In the genomic region with DNA sequence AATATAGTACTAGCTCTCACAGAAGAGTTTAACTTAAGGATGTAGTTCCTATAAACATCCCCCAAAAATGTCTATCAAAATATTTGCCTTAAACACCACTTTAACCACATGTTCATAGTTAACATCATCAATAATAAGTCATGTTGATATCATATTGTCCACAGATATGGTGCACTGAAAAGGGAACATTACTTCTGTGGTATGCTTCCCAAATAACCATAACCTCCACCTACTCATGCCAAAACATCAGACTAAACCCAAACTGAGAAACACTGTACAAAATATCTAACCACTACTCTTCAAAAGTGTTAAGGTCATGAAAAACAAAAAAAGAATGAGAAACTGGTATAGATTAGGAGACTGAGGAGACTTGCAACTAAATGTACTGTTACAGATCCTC, we compare ENCODE assay signal across 20 cellular contexts. TPM values are rescaled to one million over a fixed set of nuclear protein-coding genes. Genes with fewer than 3 reads are reported as not detected.
DNase-seq lines count a peak whose midpoint lies in the region; ATAC-seq lines count a peak whose summit lies in the region.
"Had no signal": no experiment of that assay in that cellular context is flagged by ENCODE, and none has a peak within 500 bp of the region (broad histone marks: within the 10 kb centered on the region; RNA-seq: fewer than 3 reads in every experiment).

No MANE protein-coding gene starts in this region.

- H3K27me3 Mint-ChIP-seq in activated CD4-positive, alpha-beta T cell treated with anti-CD3 and anti-CD28 coated beads, Interleukin-2, amount 10 ng/mL, durations not matched to agents 24 days and 14 days: no peaks in the 10 kb centered on the region
- H3K27me3 Mint-ChIP-seq in T-helper 17 cell: no peaks in the 10 kb centered on the region
- no peaks in the 10 kb centered on the region for H3K27me3 Mint-ChIP-seq in central memory CD8-positive, alpha-beta T cell
- H3K27me3 Mint-ChIP-seq in stimulated activated naive CD8-positive, alpha-beta T cell treated with anti-CD3 and anti-CD28 coated beads, Interleukin-15, Interleukin-2, amounts not matched to agents 100 ng/mL and 50 ng/mL, for 24 hours: no peaks in the 10 kb centered on the region
- H3K27me3 Mint-ChIP-seq: B cell had no signal

- DNase-seq in activated CD4-positive, alpha-beta T cell treated with anti-CD3 and anti-CD28 coated beads, Interleukin-2, amount 10 ng/mL, durations not matched to agents 24 days and 14 days: no peak
- no peak for DNase-seq in activated CD4-positive, alpha-beta T cell treated with anti-CD3 and anti-CD28 coated beads for 48 hours
- DNase-seq in T-helper 17 cell: no peak
- DNase-seq in central memory CD8-positive, alpha-beta T cell (ENCODE audit: low spot score in 2 of 2): no peak
- DNase-seq in NCI-H2227 treated with DMSO at 0.1 percent for 48 hours (lab: John Stamatoyannopoulos, UW): no peak
- no peak for DNase-seq in dermis blood vessel endothelial cell
- DNase-seq: 8988T, COR-L47, DMS 273 treated with DMSO at 0.1 percent for 48 hours, DND-41, H7, KG1, NCI-H1417 treated with DMSO at 0.1 percent for 48 hours, NCI-H1930, NCI-H345, NCI-H524 treated with DMSO at 0.1 percent for 48 hours had no signal

- ATAC-seq in T-helper 17 cell (no peak), GM19351 (IDR thresholded peaks at IDR 0.05; ENCODE audit: unreplicated experiment) (no peak)
- ATAC-seq in central memory CD8-positive, alpha-beta T cell (replicated peaks; ENCODE audit: extremely low read depth, poor library complexity, severe bottlenecking): no peak
- ATAC-seq: HepG2 had no signal

- H3K9me3 Mint-ChIP-seq in activated CD4-positive, alpha-beta T cell treated with anti-CD3 and anti-CD28 coated beads, Interleukin-2, amount 10 ng/mL, durations not matched to agents 24 days and 14 days: no peaks in the 10 kb centered on the region
- H3K9me3 Mint-ChIP-seq in central memory CD8-positive, alpha-beta T cell: no peaks in the 10 kb centered on the region
- no peaks in the 10 kb centered on the region for H3K9me3 Mint-ChIP-seq in stimulated activated naive CD8-positive, alpha-beta T cell treated with anti-CD3 and anti-CD28 coated beads, Interleukin-15, Interleukin-2, amounts not matched to agents 100 ng/mL and 50 ng/mL, for 24 hours

- peaks cover 21% of the 10 kb centered on the region for H3K4me1 Mint-ChIP-seq in activated CD4-positive, alpha-beta T cell treated with anti-CD3 and anti-CD28 coated beads, Interleukin-2, amount 10 ng/mL, durations not matched to agents 24 days and 14 days
- H3K4me1 Mint-ChIP-seq in T-helper 17 cell: peaks cover 28% of the 10 kb centered on the region
- H3K4me1 Mint-ChIP-seq in central memory CD8-positive, alpha-beta T cell: peaks cover 29% of the 10 kb centered on the region
- peaks cover 47% of the 10 kb centered on the region for H3K4me1 Mint-ChIP-seq in stimulated activated naive CD8-positive, alpha-beta T cell treated with anti-CD3 and anti-CD28 coated beads, Interleukin-15, Interleukin-2, amounts not matched to agents 100 ng/mL and 50 ng/mL, for 24 hours (ENCODE audit: low read depth)

- peaks cover 28% of the 10 kb centered on the region for H3K36me3 Mint-ChIP-seq in activated CD4-positive, alpha-beta T cell treated with anti-CD3 and anti-CD28 coated beads, Interleukin-2, amount 10 ng/mL, durations not matched to agents 24 days and 14 days (ENCODE audit: low read depth)
- H3K36me3 Mint-ChIP-seq in T-helper 17 cell (ENCODE audit: low read depth): no peaks in the 10 kb centered on the region
- peaks cover 17% of the 10 kb centered on the region for H3K36me3 Mint-ChIP-seq in central memory CD8-positive, alpha-beta T cell (ENCODE audit: insufficient read depth)
- H3K36me3 Mint-ChIP-seq in stimulated activated naive CD8-positive, alpha-beta T cell treated with anti-CD3 and anti-CD28 coated beads, Interleukin-15, Interleukin-2, amounts not matched to agents 100 ng/mL and 50 ng/mL, for 24 hours (ENCODE audit: low read depth): peaks cover 40% of the 10 kb centered on the region

- intact Hi-C loops in activated CD4-positive, alpha-beta T cell treated with anti-CD3 and anti-CD28 coated beads, Interleukin-2, amount 10 ng/mL, durations not matched to agents 24 days and 14 days (cut with micrococcal nuclease): loop anchor here (10.0 kb wide), 1 partner anchor 894 kb away; a partner anchor contains a TSS

- no peaks in the 10 kb centered on the region for H3K9me3 ChIP-seq in T-helper 17 cell (ENCODE audit: control insufficient read depth, low read length, poor library complexity, severe bottlenecking)

- no peak overlapping the region for H3K4me3 Mint-ChIP-seq in activated CD4-positive, alpha-beta T cell treated with anti-CD3 and anti-CD28 coated beads, Interleukin-2, amount 10 ng/mL, durations not matched to agents 24 days and 14 days
- no peak overlapping the region for H3K4me3 Mint-ChIP-seq in T-helper 17 cell
- no peak overlapping the region for H3K4me3 Mint-ChIP-seq in central memory CD8-positive, alpha-beta T cell
- no peak overlapping the region for H3K4me3 Mint-ChIP-seq in stimulated activated naive CD8-positive, alpha-beta T cell treated with anti-CD3 and anti-CD28 coated beads, Interleukin-15, Interleukin-2, amounts not matched to agents 100 ng/mL and 50 ng/mL, for 24 hours
- H3K4me3 Mint-ChIP-seq: B cell had no signal

- H3K27ac Mint-ChIP-seq in activated CD4-positive, alpha-beta T cell treated with anti-CD3 and anti-CD28 coated beads, Interleukin-2, amount 10 ng/mL, durations not matched to agents 24 days and 14 days: peak overlapping the region; percentile 31
- H3K27ac Mint-ChIP-seq in T-helper 17 cell: peak overlapping the region; percentile 46
- peak overlapping the region; percentile 52 for H3K27ac Mint-ChIP-seq in central memory CD8-positive, alpha-beta T cell (ENCODE audit: low read depth)
- peak overlapping the region; percentile 10 for H3K27ac Mint-ChIP-seq in stimulated activated naive CD8-positive, alpha-beta T cell treated with anti-CD3 and anti-CD28 coated beads, Interleukin-15, Interleukin-2, amounts not matched to agents 100 ng/mL and 50 ng/mL, for 24 hours
- H3K27ac Mint-ChIP-seq: B cell had no signal

RNA-seq across cellular contexts. Expression of a gene that starts 32.9 kb away (rescaled TPM):
- 65.8 and 69.0 TPM in 2 replicates for total RNA-seq in activated CD4-positive, alpha-beta T cell treated with anti-CD3 and anti-CD28 coated beads, Interleukin-2, amount 10 ng/mL, durations not matched to agents 24 days and 14 days
- total RNA-seq in T-helper 17 cell (10 to 100 TPM; 63.9 to 67.3 TPM), dermis blood vessel endothelial cell (73.2 and 79.0 TPM in 2 replicates)
